Comparison of ENCODE assay signal across 18 cellular contexts in the genomic region with DNA sequence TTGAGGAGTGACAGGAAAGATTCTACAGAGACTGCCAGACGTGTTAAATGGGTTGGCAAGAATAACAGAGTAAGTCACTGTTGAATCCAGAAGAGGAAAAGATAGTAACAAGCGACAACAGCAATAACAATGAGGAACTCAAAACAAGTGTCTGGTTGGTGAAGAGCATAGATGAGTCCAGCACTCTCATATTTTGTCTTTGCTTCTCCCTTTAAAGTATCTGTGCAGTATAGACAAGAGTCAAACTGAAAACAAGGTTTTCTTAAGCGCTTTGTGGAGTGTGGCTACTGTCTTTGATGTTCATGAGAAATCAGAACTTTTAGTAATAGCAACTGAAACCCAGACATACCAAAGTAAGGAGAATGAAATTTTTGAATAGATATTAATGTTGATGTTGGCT.
DNase-seq lines count a peak whose midpoint lies in the region; ATAC-seq and TF ChIP-seq lines count a peak whose summit lies in the region.
"Had no signal": no experiment of that assay in that cellular context is flagged by ENCODE, and none has a peak within 500 bp of the region (broad histone marks: within the 10 kb centered on the region; RNA-seq: fewer than 3 reads in every experiment).

No MANE protein-coding gene starts in this region.

- no peaks in the 10 kb centered on the region for H4K20me1 ChIP-seq in hepatocyte (ENCODE audit: insufficient read depth, poor library complexity, severe bottlenecking)

- H3K27ac ChIP-seq in hepatocyte, result peak overlapping the region; percentile 40
- H3K27ac ChIP-seq: dorsolateral prefrontal cortex, KMS-11, stomach, upper lobe of left lung had no signal

- H3K27me3 Mint-ChIP-seq in activated CD4-positive, alpha-beta T cell treated with anti-CD3 and anti-CD28 coated beads for 36 hours, result no peaks in the 10 kb centered on the region
- H3K27me3 Mint-ChIP-seq: activated CD4-positive, alpha-beta memory T cell treated with anti-CD3 and anti-CD28 coated beads, Interleukin-2, amount 10 ng/mL, durations not matched to agents 7 days and 5 days; activated naive CD8-positive, alpha-beta T cell treated with anti-CD3 and anti-CD28 coated beads, Interleukin-2, amount 50 U/mL, for 24 hours had no signal

- POLR2A ChIA-PET in activated CD4-positive, alpha-beta T cell treated with anti-CD3 and anti-CD28 coated beads for 36 hours (lab: Charles Lee), result no interaction called here

- H3K36me3 ChIP-seq in hepatocyte (replicated peaks; ENCODE audit: insufficient read depth, low read depth), result no peaks in the 10 kb centered on the region
- H3K36me3 ChIP-seq: stomach, upper lobe of left lung had no signal

- H3K4me1 ChIP-seq in hepatocyte (ENCODE audit: insufficient read depth), result peaks cover 3% of the 10 kb centered on the region
- H3K4me1 ChIP-seq: stomach, upper lobe of left lung had no signal

- H3K4me1 Mint-ChIP-seq in activated CD4-positive, alpha-beta T cell treated with anti-CD3 and anti-CD28 coated beads for 36 hours, result no peaks in the 10 kb centered on the region
- H3K4me1 Mint-ChIP-seq: activated CD4-positive, alpha-beta memory T cell treated with anti-CD3 and anti-CD28 coated beads, Interleukin-2, amount 10 ng/mL, durations not matched to agents 7 days and 5 days had no signal

- H2AFZ ChIP-seq in hepatocyte, result no peak overlapping the region

- H3K4me3 ChIP-seq in hepatocyte, result no peak overlapping the region
- H3K4me3 ChIP-seq: dorsolateral prefrontal cortex, mucosa of descending colon, stomach, upper lobe of left lung had no signal

- no peak for TF ChIP-seq CTCF in hepatocyte (IDR thresholded peaks at IDR 0.05; ENCODE audit: poor library complexity)

- no peaks in the 10 kb centered on the region for H3K27me3 ChIP-seq in hepatocyte
- H3K27me3 ChIP-seq: dorsolateral prefrontal cortex, stomach, upper lobe of left lung had no signal

- no peak for DNase-seq in activated CD4-positive, alpha-beta T cell treated with anti-CD3 and anti-CD28 coated beads for 36 hours
- DNase-seq in activated CD4-positive, alpha-beta T cell treated with anti-CD3 and anti-CD28 coated beads for 48 hours, result no peak
- DNase-seq in hepatocyte (ENCODE audit: low spot score) (no peak), DMS114 treated with DMSO at 0.1 percent for 48 hours (lab: John Stamatoyannopoulos, UW; ENCODE audit: unreplicated experiment) (no peak), T1000 (lab: John Stamatoyannopoulos, UW) (no peak)
- DNase-seq in stimulated activated CD4-positive, alpha-beta T cell treated with anti-CD3 and anti-CD28 coated beads, Interleukin-4, amount 100 ng/mL, for 24 hours, result no peak
- DNase-seq: activated CD4-positive, alpha-beta memory T cell treated with anti-CD3 and anti-CD28 coated beads, Interleukin-2, amount 10 ng/mL, durations not matched to agents 7 days and 5 days; activated naive CD8-positive, alpha-beta T cell treated with anti-CD3 and anti-CD28 coated beads, Interleukin-2, amount 50 U/mL, for 24 hours; dorsolateral prefrontal cortex; erythroblast; left ventricle myocardium superior; mucosa of descending colon; NCI-H1092; stomach; upper lobe of left lung had no signal

- no peaks in the 10 kb centered on the region for H3K36me3 Mint-ChIP-seq in activated CD4-positive, alpha-beta T cell treated with anti-CD3 and anti-CD28 coated beads for 36 hours (ENCODE audit: low read depth)

- H3K27ac Mint-ChIP-seq in activated CD4-positive, alpha-beta T cell treated with anti-CD3 and anti-CD28 coated beads for 36 hours, result no peak overlapping the region
- H3K27ac Mint-ChIP-seq: activated CD4-positive, alpha-beta memory T cell treated with anti-CD3 and anti-CD28 coated beads, Interleukin-2, amount 10 ng/mL, durations not matched to agents 7 days and 5 days; activated naive CD8-positive, alpha-beta T cell treated with anti-CD3 and anti-CD28 coated beads, Interleukin-2, amount 50 U/mL, for 24 hours had no signal

- 77% methylated on average over 3 of the region's 3 CpGs for WGBS in hepatocyte (ENCODE audit: low lambda C conversion rate, missing lambda C conversion rate)

- CTCF ChIA-PET in activated CD4-positive, alpha-beta T cell treated with anti-CD3 and anti-CD28 coated beads for 36 hours (lab: Charles Lee), result interaction anchor here (0.6 kb wide), 1 partner anchor 1334 kb away, joined by 3 read pairs; no protein-coding TSS in a partner anchor

- no peaks in the 10 kb centered on the region for H3K79me2 ChIP-seq in hepatocyte

- no peaks in the 10 kb centered on the region for H3K9me2 ChIP-seq in hepatocyte (replicated peaks; ENCODE audit: insufficient read depth)

- H3K4me3 Mint-ChIP-seq in activated CD4-positive, alpha-beta T cell treated with anti-CD3 and anti-CD28 coated beads for 36 hours, result no peak overlapping the region
- H3K4me3 Mint-ChIP-seq: activated CD4-positive, alpha-beta memory T cell treated with anti-CD3 and anti-CD28 coated beads, Interleukin-2, amount 10 ng/mL, durations not matched to agents 7 days and 5 days; activated naive CD8-positive, alpha-beta T cell treated with anti-CD3 and anti-CD28 coated beads, Interleukin-2, amount 50 U/mL, for 24 hours had no signal

- peaks cover 6% of the 10 kb centered on the region for H3K9me3 Mint-ChIP-seq in activated CD4-positive, alpha-beta T cell treated with anti-CD3 and anti-CD28 coated beads for 36 hours (ENCODE audit: low read depth)

- no peak overlapping the region for H3K4me2 ChIP-seq in hepatocyte
- H3K4me2 ChIP-seq: KMS-11 had no signal

- H3K9me3 ChIP-seq in hepatocyte (ENCODE audit: low read depth), result no peaks in the 10 kb centered on the region
- H3K9me3 ChIP-seq: mucosa of descending colon, upper lobe of left lung had no signal

- intact Hi-C loops in activated CD4-positive, alpha-beta T cell treated with anti-CD3 and anti-CD28 coated beads for 36 hours (cut with DNase I, micrococcal nuclease), result no loop called here

- peak; percentile 65 for ATAC-seq in activated CD4-positive, alpha-beta T cell treated with anti-CD3 and anti-CD28 coated beads for 36 hours
- ATAC-seq in GM21619 (IDR thresholded peaks at IDR 0.05; ENCODE audit: unreplicated experiment), result peak; percentile 24
- peak; percentile 36 for ATAC-seq in HG03342 (IDR thresholded peaks at IDR 0.05; ENCODE audit: unreplicated experiment)
- ATAC-seq: activated naive CD8-positive, alpha-beta T cell treated with anti-CD3 and anti-CD28 coated beads, Interleukin-2, amount 50 U/mL, for 24 hours; left ventricle myocardium superior had no signal
